9 cellular contexts compared by ENCODE assay signal in the genomic region with DNA sequence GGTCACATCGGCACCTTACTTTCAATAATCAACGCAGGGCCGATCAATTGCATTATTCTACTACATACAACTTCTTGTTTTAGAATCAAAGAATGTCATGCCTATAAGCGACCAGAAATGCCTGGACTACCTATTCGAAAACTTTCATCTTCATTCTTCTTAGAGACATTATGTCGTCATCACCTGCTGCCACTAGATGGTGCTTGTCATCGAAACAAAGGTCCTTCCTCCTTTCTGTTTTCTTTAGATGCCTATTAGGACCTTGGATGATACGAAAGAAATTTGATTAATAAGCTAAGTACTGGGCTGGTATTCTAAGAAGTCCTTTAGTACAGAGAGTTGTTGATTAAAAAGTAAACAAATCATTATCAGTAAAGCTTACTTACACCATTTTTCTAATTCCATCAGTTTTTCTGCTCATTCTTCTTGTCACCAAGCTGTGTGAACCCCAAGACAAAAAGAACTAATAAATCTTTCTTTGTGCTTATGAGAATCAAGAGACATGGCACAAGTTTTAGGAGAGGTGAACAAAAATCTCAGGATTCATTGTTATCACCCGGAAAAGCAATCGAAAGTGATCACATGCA.
DNase-seq lines count a peak whose midpoint lies in the region; ATAC-seq and TF ChIP-seq lines count a peak whose summit lies in the region.
"Had no signal": no experiment of that assay in that cellular context is flagged by ENCODE, and none has a peak within 500 bp of the region (broad histone marks: within the 10 kb centered on the region; RNA-seq: fewer than 3 reads in every experiment).

No MANE protein-coding gene starts in this region.

- peaks cover 0 to 4% (median 2%) of the 10 kb centered on the region in 3 donors for H3K27me3 Mint-ChIP-seq in immature natural killer cell (ENCODE audit: low read depth in 3 of 3)

- H3K4me1 ChIP-seq in OCI-LY3 (ENCODE audit: low read length): peaks cover 26% of the 10 kb centered on the region

- peak; percentile 78 for TF ChIP-seq CTCF in OCI-LY3 (IDR thresholded peaks at IDR 0.05; ENCODE audit: low read depth, low read length)

- ATAC-seq in GM21360 (IDR thresholded peaks at IDR 0.05; ENCODE audit: unreplicated experiment) (peak; percentile 78), HG03520 (IDR thresholded peaks at IDR 0.05; ENCODE audit: unreplicated experiment) (peak; percentile 73)

- H3K36me3 Mint-ChIP-seq in immature natural killer cell: no peaks in the 10 kb centered on the region

- H3K9ac ChIP-seq in OCI-LY3 (ENCODE audit: low read length): no peak overlapping the region
- H3K9ac ChIP-seq: BLaER1 treated with 17β-estradiol and CSF1 and Interleukin-3, amounts not matched to agents 10 nM and 100 nM had no signal

- H3K27ac Mint-ChIP-seq in immature natural killer cell: peak overlapping the region in 5 of 6 donors; percentile 2 to 81 (median 63)

- no peak overlapping the region for H3K27ac ChIP-seq in OCI-LY3 (ENCODE audit: low read length)
- H3K27ac ChIP-seq: BLaER1 treated with 17β-estradiol and CSF1 and Interleukin-3, amounts not matched to agents 10 nM and 100 nM had no signal

- peak overlapping the region; percentile 85 for H3K4me2 ChIP-seq in OCI-LY3 (ENCODE audit: low read length)
- H3K4me2 ChIP-seq: BLaER1 treated with 17β-estradiol and CSF1 and Interleukin-3, amounts not matched to agents 10 nM and 100 nM had no signal

- no peaks in the 10 kb centered on the region for H3K9me3 ChIP-seq in OCI-LY3 (ENCODE audit: insufficient read depth, low read length)

- peak overlapping the region; percentile 21 to 49 (median 36) for H3K4me3 Mint-ChIP-seq in immature natural killer cell

- H3K36me3 ChIP-seq in OCI-LY3 (replicated peaks; ENCODE audit: low read depth, low read length): no peaks in the 10 kb centered on the region
- H3K36me3 ChIP-seq: BLaER1 treated with 17β-estradiol and CSF1 and Interleukin-3, amounts not matched to agents 10 nM and 100 nM had no signal

- H4K20me1 ChIP-seq in OCI-LY3 (ENCODE audit: insufficient read depth, low read length): no peaks in the 10 kb centered on the region

- H3K9me3 Mint-ChIP-seq in immature natural killer cell: no peaks in the 10 kb centered on the region

- H3K4me1 Mint-ChIP-seq in immature natural killer cell: peaks cover 37 to 44% of the 10 kb centered on the region in 2 donors

- H3K27me3 ChIP-seq in OCI-LY3 (ENCODE audit: low read depth, low read length): peaks cover 20% of the 10 kb centered on the region

- peak overlapping the region; percentile 80 for H2AFZ ChIP-seq in OCI-LY3 (ENCODE audit: low read depth, low read length)

- peak overlapping the region; percentile 66 for H3K4me3 ChIP-seq in OCI-LY3 (ENCODE audit: low read length)
- H3K4me3 ChIP-seq: BLaER1 treated with 17β-estradiol and CSF1 and Interleukin-3, amounts not matched to agents 10 nM and 100 nM had no signal

- no peaks in the 10 kb centered on the region for H3K79me2 ChIP-seq in OCI-LY3 (ENCODE audit: low read length)

- DNase-seq in NCI-H1105 treated with DMSO at 0.1 percent for 48 hours (lab: John Stamatoyannopoulos, UW) (peak; percentile 44), NCI-H1105 (lab: John Stamatoyannopoulos, UW) (no peak), astrocyte of the hippocampus (ENCODE audit: low read depth, low spot score) (peak; percentile 69), immature natural killer cell (peak; percentile 46 to 57 (median 55))
- DNase-seq in stimulated activated CD4-positive, alpha-beta T cell treated with anti-CD3 and anti-CD28 coated beads, Interleukin-4, amount 100 ng/mL, for 4 hours: peak; percentile 6 to 18
